In the genomic region with DNA sequence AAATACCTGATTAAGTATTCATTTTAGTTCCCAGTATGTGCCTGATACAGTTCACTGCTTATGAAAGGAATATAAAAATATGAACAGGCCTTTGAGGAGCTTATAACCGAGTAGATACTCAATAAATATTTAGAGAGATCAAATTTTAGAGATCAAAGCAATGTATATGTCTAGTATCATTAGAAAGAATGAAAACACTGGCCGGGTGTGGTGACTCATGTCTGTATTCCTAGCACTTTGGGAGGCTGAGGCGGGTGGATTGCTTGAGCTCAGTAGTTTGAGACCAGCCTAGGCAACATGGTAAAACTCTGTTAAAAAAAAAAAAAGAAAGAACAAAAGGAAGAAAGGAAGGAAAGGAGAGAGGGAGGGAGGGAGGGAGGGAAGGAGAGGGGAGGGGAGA, we compare ENCODE assay signal across 1 cellular context.
TF ChIP-seq lines count a peak whose summit lies in the region.

No MANE protein-coding gene starts in this region.

TF ChIP-seq in GM23338, 12 proteins besides CTCF, POLR2A, EP300 and RAD21 (continued from another document):
- no peak for TF ChIP-seq STAT1 (IDR thresholded peaks at IDR 0.05; ENCODE audit: unreplicated experiment)
- TF ChIP-seq POLR2AphosphoS5 (IDR thresholded peaks at IDR 0.05; ENCODE audit: low read depth) = no peak
- no peak for TF ChIP-seq EZH2 (IDR thresholded peaks at IDR 0.05; ENCODE audit: low read depth, unreplicated experiment)
- no peak for TF ChIP-seq EZH2phosphoT487 (IDR thresholded peaks at IDR 0.05; ENCODE audit: unreplicated experiment)
- TF ChIP-seq, protein P1, sequence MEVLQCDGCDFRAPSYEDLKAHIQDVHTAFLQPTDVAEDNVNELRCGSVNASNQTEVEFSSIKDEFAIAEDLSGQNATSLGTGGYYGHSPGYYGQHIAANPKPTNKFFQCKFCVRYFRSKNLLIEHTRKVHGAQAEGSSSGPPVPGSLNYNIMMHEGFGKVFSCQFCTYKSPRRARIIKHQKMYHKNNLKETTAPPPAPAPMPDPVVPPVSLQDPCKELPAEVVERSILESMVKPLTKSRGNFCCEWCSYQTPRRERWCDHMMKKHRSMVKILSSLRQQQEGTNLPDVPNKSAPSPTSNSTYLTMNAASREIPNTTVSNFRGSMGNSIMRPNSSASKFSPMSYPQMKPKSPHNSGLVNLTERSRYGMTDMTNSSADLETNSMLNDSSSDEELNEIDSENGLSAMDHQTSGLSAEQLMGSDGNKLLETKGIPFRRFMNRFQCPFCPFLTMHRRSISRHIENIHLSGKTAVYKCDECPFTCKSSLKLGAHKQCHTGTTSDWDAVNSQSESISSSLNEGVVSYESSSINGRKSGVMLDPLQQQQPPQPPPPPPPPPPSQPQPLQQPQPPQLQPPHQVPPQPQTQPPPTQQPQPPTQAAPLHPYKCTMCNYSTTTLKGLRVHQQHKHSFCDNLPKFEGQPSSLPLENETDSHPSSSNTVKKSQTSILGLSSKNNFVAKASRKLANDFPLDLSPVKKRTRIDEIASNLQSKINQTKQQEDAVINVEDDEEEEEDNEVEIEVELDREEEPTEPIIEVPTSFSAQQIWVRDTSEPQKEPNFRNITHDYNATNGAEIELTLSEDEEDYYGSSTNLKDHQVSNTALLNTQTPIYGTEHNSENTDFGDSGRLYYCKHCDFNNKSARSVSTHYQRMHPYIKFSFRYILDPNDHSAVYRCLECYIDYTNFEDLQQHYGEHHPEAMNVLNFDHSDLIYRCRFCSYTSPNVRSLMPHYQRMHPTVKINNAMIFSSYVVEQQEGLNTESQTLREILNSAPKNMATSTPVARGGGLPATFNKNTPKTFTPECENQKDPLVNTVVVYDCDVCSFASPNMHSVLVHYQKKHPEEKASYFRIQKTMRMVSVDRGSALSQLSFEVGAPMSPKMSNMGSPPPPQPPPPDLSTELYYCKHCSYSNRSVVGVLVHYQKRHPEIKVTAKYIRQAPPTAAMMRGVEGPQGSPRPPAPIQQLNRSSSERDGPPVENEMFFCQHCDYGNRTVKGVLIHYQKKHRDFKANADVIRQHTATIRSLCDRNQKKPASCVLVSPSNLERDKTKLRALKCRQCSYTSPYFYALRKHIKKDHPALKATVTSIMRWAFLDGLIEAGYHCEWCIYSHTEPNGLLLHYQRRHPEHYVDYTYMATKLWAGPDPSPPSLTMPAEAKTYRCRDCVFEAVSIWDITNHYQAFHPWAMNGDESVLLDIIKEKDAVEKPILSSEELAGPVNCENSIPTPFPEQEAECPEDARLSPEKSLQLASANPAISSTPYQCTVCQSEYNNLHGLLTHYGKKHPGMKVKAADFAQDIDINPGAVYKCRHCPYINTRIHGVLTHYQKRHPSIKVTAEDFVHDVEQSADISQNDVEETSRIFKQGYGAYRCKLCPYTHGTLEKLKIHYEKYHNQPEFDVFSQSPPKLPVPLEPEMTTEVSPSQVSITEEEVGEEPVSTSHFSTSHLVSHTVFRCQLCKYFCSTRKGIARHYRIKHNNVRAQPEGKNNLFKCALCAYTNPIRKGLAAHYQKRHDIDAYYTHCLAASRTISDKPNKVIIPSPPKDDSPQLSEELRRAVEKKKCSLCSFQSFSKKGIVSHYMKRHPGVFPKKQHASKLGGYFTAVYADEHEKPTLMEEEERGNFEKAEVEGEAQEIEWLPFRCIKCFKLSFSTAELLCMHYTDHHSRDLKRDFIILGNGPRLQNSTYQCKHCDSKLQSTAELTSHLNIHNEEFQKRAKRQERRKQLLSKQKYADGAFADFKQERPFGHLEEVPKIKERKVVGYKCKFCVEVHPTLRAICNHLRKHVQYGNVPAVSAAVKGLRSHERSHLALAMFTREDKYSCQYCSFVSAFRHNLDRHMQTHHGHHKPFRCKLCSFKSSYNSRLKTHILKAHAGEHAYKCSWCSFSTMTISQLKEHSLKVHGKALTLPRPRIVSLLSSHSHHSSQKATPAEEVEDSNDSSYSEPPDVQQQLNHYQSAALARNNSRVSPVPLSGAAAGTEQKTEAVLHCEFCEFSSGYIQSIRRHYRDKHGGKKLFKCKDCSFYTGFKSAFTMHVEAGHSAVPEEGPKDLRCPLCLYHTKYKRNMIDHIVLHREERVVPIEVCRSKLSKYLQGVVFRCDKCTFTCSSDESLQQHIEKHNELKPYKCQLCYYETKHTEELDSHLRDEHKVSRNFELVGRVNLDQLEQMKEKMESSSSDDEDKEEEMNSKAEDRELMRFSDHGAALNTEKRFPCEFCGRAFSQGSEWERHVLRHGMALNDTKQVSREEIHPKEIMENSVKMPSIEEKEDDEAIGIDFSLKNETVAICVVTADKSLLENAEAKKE (CRISPR knock-in tag; IDR thresholded peaks at IDR 0.05) = no peak
- no peak for TF ChIP-seq NANOG (IDR thresholded peaks at IDR 0.05; ENCODE audit: borderline replicate concordance)
